ENCODE assay signal across 25 cellular contexts in the genomic region with DNA sequence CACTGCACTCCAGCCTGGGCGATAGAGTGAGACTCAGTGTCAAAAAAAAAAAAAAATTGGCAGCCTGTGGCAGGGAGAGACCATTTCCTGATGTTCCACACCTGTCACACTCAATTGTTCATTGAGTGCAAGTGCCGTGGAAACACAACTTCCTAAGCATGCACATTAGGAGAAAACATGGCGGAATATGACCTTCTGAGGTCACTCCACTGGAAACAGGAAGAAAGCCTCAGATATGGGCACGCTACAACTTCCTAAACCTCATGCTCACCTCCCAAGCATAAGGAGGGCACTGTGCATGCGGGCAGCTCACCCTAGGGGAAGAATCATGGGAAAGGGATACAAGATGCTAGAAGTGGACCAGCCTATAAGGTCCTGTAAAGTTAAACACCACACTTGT.
"Had no signal": no experiment of that assay in that cellular context is flagged by ENCODE, and none has a peak within 500 bp of the region (broad histone marks: within the 10 kb centered on the region; RNA-seq: fewer than 3 reads in every experiment).

No MANE protein-coding gene starts in this region.

- H3K27ac ChIP-seq: esophagus muscularis mucosa, foreskin keratinocyte, gastroesophageal sphincter, heart left ventricle, hepatocyte, left lung, lower lobe of right lung, neutrophil, pancreas, right lobe of liver, suprapubic skin, transverse colon, upper lobe of right lung, uterus had no signal

- H3K4me1 ChIP-seq: foreskin keratinocyte, gastroesophageal sphincter, left lung, lower lobe of right lung, suprapubic skin, upper lobe of right lung, uterus had no signal

- H3K27me3 ChIP-seq: esophagus muscularis mucosa, foreskin keratinocyte, gastroesophageal sphincter, heart left ventricle, hepatocyte, left lung, neutrophil, pancreas, right lobe of liver, suprapubic skin, transverse colon, upper lobe of right lung, uterus had no signal

- H3K4me3 ChIP-seq: esophagus muscularis mucosa, gastroesophageal sphincter, heart left ventricle, hepatocyte, left lung, lower lobe of right lung, mucosa of descending colon, pancreas, right lobe of liver, suprapubic skin, transverse colon, upper lobe of right lung, uterus had no signal

- FAIRE-seq: colon, kidney, pancreas, small intestine had no signal

- H3K79me2 ChIP-seq: hepatocyte had no signal

- ATAC-seq: foreskin keratinocyte; gastroesophageal sphincter; left lung; lower lobe of right lung; mucosa of descending colon; natural killer cell treated with Interleukin-12 subunit alpha and Interleukin-12 subunit beta and Interleukin-15 and Interleukin-18, amount 100 ng/mL, for 72 hours; pancreas; stimulated activated naive CD8-positive, alpha-beta T cell treated with anti-CD3 and anti-CD28 coated beads, Interleukin-15, amount 100 ng/mL, for 72 hours; upper lobe of right lung had no signal

- H2AFZ ChIP-seq: hepatocyte had no signal

- H3K36me3 ChIP-seq: esophagus muscularis mucosa, gastroesophageal sphincter, heart left ventricle, left lung, lower lobe of right lung, neutrophil, pancreas, right lobe of liver, suprapubic skin, transverse colon, upper lobe of right lung, uterus had no signal

- H3K4me2 ChIP-seq: hepatocyte had no signal

- DNase-seq: foreskin keratinocyte; heart left ventricle; kidney; left lung; lower lobe of right lung; mucosa of descending colon; naive B cell; pancreas; retina; right lobe of liver; small intestine; stimulated activated CD4-positive, alpha-beta T cell treated with anti-CD3 and anti-CD28 coated beads, Interleukin-15, amount 100 ng/mL, for 24 hours; stimulated activated CD4-positive, alpha-beta T cell treated with anti-CD3 and anti-CD28 coated beads, Interleukin-2, amount 100 ng/mL, for 48 hours; stimulated activated naive CD4-positive, alpha-beta T cell; stimulated activated naive CD8-positive, alpha-beta T cell treated with anti-CD3 and anti-CD28 coated beads, Interleukin-15, amount 100 ng/mL, for 72 hours; transverse colon; upper lobe of right lung; uterus had no signal

- H3K9me3 ChIP-seq: esophagus muscularis mucosa, gastroesophageal sphincter, heart left ventricle, left lung, lower lobe of right lung, mucosa of descending colon, neutrophil, pancreas, right lobe of liver, suprapubic skin, transverse colon, upper lobe of right lung, uterus had no signal
